In genomic region chr4:187128226-187128625, GRCh38 we compare ENCODE assay signal across 16 cellular contexts.
DNase-seq lines count a peak whose midpoint lies in the region; ATAC-seq and TF ChIP-seq lines count a peak whose summit lies in the region.
"Had no signal": no experiment of that assay in that cellular context is flagged by ENCODE, and none has a peak within 500 bp of the region (broad histone marks: within the 10 kb centered on the region; RNA-seq: fewer than 3 reads in every experiment).

No MANE protein-coding gene starts in this region.

- CTCF ChIA-PET in MCF 10A (lab: Yijun Ruan, JAX): interaction anchor here (0.6 to 0.7 kb wide), 2 partner anchors 89 to 502 kb away, joined by 4 to 6 read pairs; no protein-coding TSS in a partner anchor

- DNase-seq in HT1080 (ENCODE audit: low read depth): peak; percentile 78
- peak; percentile 52 for DNase-seq in MCF 10A (ENCODE audit: unreplicated experiment)
- peak; percentile 93 for DNase-seq in kidney glomerular epithelial cell (lab: John Stamatoyannopoulos, UW)
- DNase-seq in NCI-H446 (lab: John Stamatoyannopoulos, UW): no peak
- no peak for DNase-seq in NCI-H1930 (lab: John Stamatoyannopoulos, UW)
- no peak for DNase-seq in Kasumi-1 (lab: John Stamatoyannopoulos, UW)
- DNase-seq: activated CD4-positive, alpha-beta memory T cell treated with anti-CD3 and anti-CD28 coated beads, Interleukin-2, amount 10 ng/mL, durations not matched to agents 7 days and 5 days; anterior cingulate cortex; gastrocnemius medialis; kidney; NCI-H187; NCI-H748 treated with DMSO at 0.1 percent for 48 hours; T-helper 9 cell had no signal

- intact Hi-C loops in MCF 10A (cut with micrococcal nuclease): loop anchor here (2.0 kb wide), 1 partner anchor 401 kb away; no protein-coding TSS in a partner anchor

- H3K27me3 Mint-ChIP-seq in MCF 10A (ENCODE audit: insufficient read depth, unreplicated experiment): no peaks in the 10 kb centered on the region
- H3K27me3 Mint-ChIP-seq: activated CD4-positive, alpha-beta memory T cell treated with anti-CD3 and anti-CD28 coated beads, Interleukin-2, amount 10 ng/mL, durations not matched to agents 7 days and 5 days; stimulated activated memory B cell treated with anti-CD40 and anti-IgM and Interleukin-4, amounts not matched to agents 10 μg/mL and 1 μg/mL and 100 μg/mL, for 72 hours had no signal

- POLR2A ChIA-PET in MCF 10A (lab: Yijun Ruan, JAX): interaction anchor here (0.6 to 0.9 kb wide), 3 partner anchors 13 to 401 kb away, joined by 3 to 5 read pairs (median 3); no protein-coding TSS in a partner anchor

- TF ChIP-seq CTCF in MCF 10A (IDR thresholded peaks at IDR 0.05; ENCODE audit: unreplicated experiment): no peak

- H3K9me3 Mint-ChIP-seq in MCF 10A (ENCODE audit: unreplicated experiment): no peaks in the 10 kb centered on the region

- H3K4me3 Mint-ChIP-seq in MCF 10A (ENCODE audit: unreplicated experiment): no peak overlapping the region
- H3K4me3 Mint-ChIP-seq: activated CD4-positive, alpha-beta memory T cell treated with anti-CD3 and anti-CD28 coated beads, Interleukin-2, amount 10 ng/mL, durations not matched to agents 7 days and 5 days; stimulated activated memory B cell treated with anti-CD40 and anti-IgM and Interleukin-4, amounts not matched to agents 10 μg/mL and 1 μg/mL and 100 μg/mL, for 72 hours had no signal

- peaks cover 15% of the 10 kb centered on the region for H3K4me1 Mint-ChIP-seq in MCF 10A (ENCODE audit: insufficient read depth, unreplicated experiment)
- H3K4me1 Mint-ChIP-seq: activated CD4-positive, alpha-beta memory T cell treated with anti-CD3 and anti-CD28 coated beads, Interleukin-2, amount 10 ng/mL, durations not matched to agents 7 days and 5 days; stimulated activated memory B cell treated with anti-CD40 and anti-IgM and Interleukin-4, amounts not matched to agents 10 μg/mL and 1 μg/mL and 100 μg/mL, for 72 hours had no signal

- H3K36me3 Mint-ChIP-seq in MCF 10A (ENCODE audit: insufficient read depth, unreplicated experiment): peaks cover 6% of the 10 kb centered on the region
- H3K36me3 Mint-ChIP-seq: stimulated activated memory B cell treated with anti-CD40 and anti-IgM and Interleukin-4, amounts not matched to agents 10 μg/mL and 1 μg/mL and 100 μg/mL, for 72 hours had no signal

- BruUV-seq in MCF 10A (replicated peaks; lab: Mats Ljungman, UMichigan): no TSS peak

- no peak for ATAC-seq in HG03469 (IDR thresholded peaks at IDR 0.05; ENCODE audit: unreplicated experiment)
- ATAC-seq: gastrocnemius medialis; HCT116; stimulated activated memory B cell treated with anti-CD40 and anti-IgM and Interleukin-4, amounts not matched to agents 10 μg/mL and 1 μg/mL and 100 μg/mL, for 72 hours had no signal

- peak overlapping the region; percentile 63 for H3K27ac Mint-ChIP-seq in MCF 10A (ENCODE audit: low read depth, unreplicated experiment)
- H3K27ac Mint-ChIP-seq: activated CD4-positive, alpha-beta memory T cell treated with anti-CD3 and anti-CD28 coated beads, Interleukin-2, amount 10 ng/mL, durations not matched to agents 7 days and 5 days; stimulated activated memory B cell treated with anti-CD40 and anti-IgM and Interleukin-4, amounts not matched to agents 10 μg/mL and 1 μg/mL and 100 μg/mL, for 72 hours had no signal

Comparison
In these comparisons a context has a peak if more than half of its experiments do, and no peak if none do; other contexts are left out.
1. DNase-seq: peak in HT1080 (single experiment), MCF 10A (single experiment) and kidney glomerular epithelial cell (single experiment); none in NCI-H446 (0 of 2), NCI-H1930 (0 of 2) and Kasumi-1 (0 of 2).